Comparison of ENCODE assay signal across 17 cellular contexts in genomic region chr16:84408314-84408690, GRCh38. TPM values are rescaled to one million over a fixed set of nuclear protein-coding genes. Genes with fewer than 3 reads are reported as not detected.
DNase-seq lines count a peak whose midpoint lies in the region; ATAC-seq, FAIRE-seq and TF ChIP-seq lines count a peak whose summit lies in the region.
"Had no signal": no experiment of that assay in that cellular context is flagged by ENCODE, and none has a peak within 500 bp of the region (broad histone marks: within the 10 kb centered on the region; RNA-seq: fewer than 3 reads in every experiment).

No MANE protein-coding gene starts in this region.

- H3K27ac ChIP-seq in BLaER1 treated with 17β-estradiol and CSF1 and Interleukin-3, amounts not matched to agents 10 nM and 100 nM: peak overlapping the region in 2 of 11 experiments; percentile 13 to 59; a peak in 2 of 22 replicates
- H3K27ac ChIP-seq in VCaP: peak overlapping the region; percentile 82
- H3K27ac ChIP-seq in neuronal stem cell (replicated peaks; ENCODE audit: low read length): no peak overlapping the region
- H3K27ac ChIP-seq in CD4-positive, alpha-beta T cell (ENCODE audit: low read depth, low read length): no peak overlapping the region

- H3K23ac ChIP-seq in neuronal stem cell (ENCODE audit: low read depth, low read length, poor library complexity): no peak overlapping the region

- no peak overlapping the region for H2BK5ac ChIP-seq in neuronal stem cell (ENCODE audit: low read length)

- H3K14ac ChIP-seq in neuronal stem cell (ENCODE audit: low read length): no peak overlapping the region

- ATAC-seq in CD4-positive, alpha-beta T cell (ENCODE audit: poor library complexity): no peak
- ATAC-seq: GM23338 had no signal

- H3K4me3 ChIP-seq in BLaER1 treated with 17β-estradiol and CSF1 and Interleukin-3, amounts not matched to agents 10 nM and 100 nM: no peak overlapping the region
- no peak overlapping the region for H3K4me3 ChIP-seq in neuronal stem cell (ENCODE audit: low read length in 2 of 2)
- H3K4me3 ChIP-seq: GM23338 had no signal

- CTCF ChIA-PET in CD4-positive, alpha-beta T cell (lab: Charles Lee): no interaction called here

- no peaks in the 10 kb centered on the region for H3K79me1 ChIP-seq in neuronal stem cell (ENCODE audit: low read depth, low read length)

- H3K9me3 ChIP-seq in BLaER1 treated with 17β-estradiol and CSF1 and Interleukin-3, amounts not matched to agents 10 nM and 100 nM (replicated peaks in 1 of 11): no peaks in the 10 kb centered on the region
- H3K9me3 ChIP-seq in neuronal stem cell (replicated peaks in 1 of 2; ENCODE audit: control insufficient read depth in 2 of 2, insufficient read depth in 1 of 2, low read depth in 1 of 2, low read length in 2 of 2): no peaks in the 10 kb centered on the region
- no peaks in the 10 kb centered on the region for H3K9me3 ChIP-seq in CD4-positive, alpha-beta T cell (ENCODE audit: control insufficient read depth, low read length)
- H3K9me3 ChIP-seq: BE2C had no signal

- no peak overlapping the region for H4K91ac ChIP-seq in neuronal stem cell (ENCODE audit: low read depth, low read length, poor library complexity)

- H3K27me3 Mint-ChIP-seq in CD4-positive, alpha-beta T cell: peaks cover 52% of the 10 kb centered on the region

- no peak for FAIRE-seq in RCC 7860 (lab: Jason Lieb, UNC)
- FAIRE-seq: A204.1, D721Med, G401.6, GM12891, H54 had no signal

- WGBS in neuronal stem cell (ENCODE audit: extremely low coverage in 2 of 2, insufficient read length in 2 of 2, insufficient replicate concordance in 1 of 2), 2 donors: no CpG with 5 or more reads among the region's 10 CpGs

- DNase-seq in neuronal stem cell (ENCODE audit: low spot score) (no peak), RCC 7860 (ENCODE audit: low spot score) (no peak), head of caudate nucleus (no peak)
- DNase-seq in CD4-positive, alpha-beta T cell: no peak
- DNase-seq: ACHN; BE2C; CD8-positive, alpha-beta memory T cell; COR-L47; HCEC 1CT had no signal

- no peak overlapping the region for H3K27ac Mint-ChIP-seq in CD4-positive, alpha-beta T cell
- H3K27ac Mint-ChIP-seq: GM23338 had no signal

- H4K20me1 ChIP-seq in BLaER1 treated with 17β-estradiol and CSF1 and Interleukin-3, amounts not matched to agents 10 nM and 100 nM: no peaks in the 10 kb centered on the region

- H4K8ac ChIP-seq in neuronal stem cell (ENCODE audit: low read depth, low read length): no peak overlapping the region

- H3K4me2 ChIP-seq in BLaER1 treated with 17β-estradiol and CSF1 and Interleukin-3, amounts not matched to agents 10 nM and 100 nM: peak overlapping the region; percentile 21 to 66 (median 50)
- no peak overlapping the region for H3K4me2 ChIP-seq in neuronal stem cell (ENCODE audit: insufficient read depth, low read length, poor library complexity, severe bottlenecking)
- H3K4me2 ChIP-seq: GM23338 had no signal

- H3K4me3 Mint-ChIP-seq in CD4-positive, alpha-beta T cell: no peak overlapping the region
- H3K4me3 Mint-ChIP-seq: GM23338 had no signal

- no peaks in the 10 kb centered on the region for H3K4me1 Mint-ChIP-seq in CD4-positive, alpha-beta T cell (ENCODE audit: low read depth)
- H3K4me1 Mint-ChIP-seq: CD8-positive, alpha-beta memory T cell; GM23338 had no signal

- no peaks in the 10 kb centered on the region for H3K9me3 Mint-ChIP-seq in CD4-positive, alpha-beta T cell
- H3K9me3 Mint-ChIP-seq: CD8-positive, alpha-beta memory T cell; GM23338 had no signal

- no peaks in the 10 kb centered on the region for H3K36me3 Mint-ChIP-seq in CD4-positive, alpha-beta T cell (ENCODE audit: low read depth)
- H3K36me3 Mint-ChIP-seq: CD8-positive, alpha-beta memory T cell had no signal

- H3K4me1 ChIP-seq in BLaER1 treated with 17β-estradiol and CSF1 and Interleukin-3, amounts not matched to agents 10 nM and 100 nM: peaks cover 12 to 47% (median 25%) of the 10 kb centered on the region in 10 experiments
- H3K4me1 ChIP-seq in neuronal stem cell (ENCODE audit: control insufficient read depth in 2 of 2, insufficient read depth in 1 of 2, low read depth in 1 of 2, low read length in 2 of 2): peaks cover 0 to 9% of the 10 kb centered on the region in 2 donors
- H3K4me1 ChIP-seq: BE2C had no signal

- no peaks in the 10 kb centered on the region for H3K27me3 ChIP-seq in BLaER1 treated with 17β-estradiol and CSF1 and Interleukin-3, amounts not matched to agents 10 nM and 100 nM
- peaks cover 0 to 15% (median 0%) of the 10 kb centered on the region in 3 experiments for H3K27me3 ChIP-seq in neuronal stem cell (ENCODE audit: control insufficient read depth in 3 of 3, insufficient read depth in 3 of 3, low read depth in 1 of 3, low read length in 3 of 3)
- peaks cover 11% of the 10 kb centered on the region for H3K27me3 ChIP-seq in CD4-positive, alpha-beta T cell (ENCODE audit: control insufficient read depth, insufficient read depth, low read length)

- peak overlapping the region; percentile 12 for H2BK120ac ChIP-seq in neuronal stem cell (ENCODE audit: low read depth, low read length)

- no peak overlapping the region for H3K18ac ChIP-seq in neuronal stem cell (ENCODE audit: low read length)

- peak overlapping the region; percentile 67 for H2AK5ac ChIP-seq in neuronal stem cell (ENCODE audit: low read depth, low read length)

- H3K9ac ChIP-seq in BLaER1 treated with 17β-estradiol and CSF1 and Interleukin-3, amounts not matched to agents 10 nM and 100 nM: no peak overlapping the region
- H3K9ac ChIP-seq in neuronal stem cell (ENCODE audit: low read depth, low read length, poor library complexity): no peak overlapping the region

- peak overlapping the region; percentile 39 for H2AFZ ChIP-seq in neuronal stem cell (ENCODE audit: low read length)
- H2AFZ ChIP-seq: GM23338 had no signal

- intact Hi-C loops in head of caudate nucleus (cut with DNase I): loop anchor here (5.0 to 10.0 kb wide), 2 partner anchors 54 to 131 kb away; no protein-coding TSS in a partner anchor
- intact Hi-C loops in CD4-positive, alpha-beta T cell (cut with DNase I, micrococcal nuclease): no loop called here

- no peaks in the 10 kb centered on the region for H3K36me3 ChIP-seq in BLaER1 treated with 17β-estradiol and CSF1 and Interleukin-3, amounts not matched to agents 10 nM and 100 nM
- H3K36me3 ChIP-seq in neuronal stem cell (replicated peaks in 1 of 2; ENCODE audit: control insufficient read depth in 2 of 2, insufficient read depth in 2 of 2, low read length in 2 of 2): no peaks in the 10 kb centered on the region
- H3K36me3 ChIP-seq: BE2C had no signal

- no peak overlapping the region for H3K4ac ChIP-seq in neuronal stem cell (ENCODE audit: low read length)

- POLR2A ChIA-PET in CD4-positive, alpha-beta T cell (lab: Charles Lee): no interaction called here

- TF ChIP-seq CTCF in VCaP (conservative IDR thresholded peaks at IDR 0.05): no peak
- TF ChIP-seq CTCF in CD4-positive, alpha-beta T cell (IDR thresholded peaks at IDR 0.05): no peak

- no peak overlapping the region for H2BK12ac ChIP-seq in neuronal stem cell (ENCODE audit: low read length)

- peak overlapping the region; percentile 11 for H2BK15ac ChIP-seq in neuronal stem cell (ENCODE audit: low read length)

RNA-seq across cellular contexts. Expression of gene ATP2C2, which starts 40.0 kb away (rescaled TPM):
- 0.24 TPM for polyA plus RNA-seq in neuronal stem cell (2013, experiment 1 of 2)
- polyA plus RNA-seq in neuronal stem cell (2013, experiment 2 of 2): 0.47 TPM
- not detected for total RNA-seq in CD4-positive, alpha-beta T cell
- total RNA-seq: CD8-positive, alpha-beta memory T cell had no signal
- polyA plus RNA-seq: CD8-positive, alpha-beta memory T cell had no signal
